ENCODE assay signal across 9 cellular contexts in the genomic region with DNA sequence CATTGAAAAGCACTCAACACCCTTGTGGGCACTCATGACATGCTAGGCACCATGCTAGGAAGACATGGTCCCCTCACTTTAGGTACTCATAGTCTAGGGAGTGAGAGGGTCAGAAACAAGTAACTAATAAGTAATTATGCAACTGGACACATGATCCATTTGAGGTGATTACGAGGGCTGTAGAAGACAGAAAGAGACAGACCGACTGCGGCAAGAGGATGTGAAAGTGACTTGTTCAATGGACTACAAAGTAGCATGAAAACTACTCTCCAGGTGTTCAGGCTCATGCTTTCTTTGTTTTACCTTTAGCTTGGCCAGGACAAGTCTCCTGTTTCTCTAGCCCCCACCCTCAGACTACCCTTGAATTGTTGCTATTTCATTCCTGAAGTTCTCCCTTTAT.
A peak's percentile ranks its signal among the peaks of the same experiment; 100 is the strongest.
DNase-seq lines count a peak whose midpoint lies in the region; ATAC-seq and TF ChIP-seq lines count a peak whose summit lies in the region.
"Had no signal": no experiment of that assay in that cellular context is flagged by ENCODE, and none has a peak within 500 bp of the region (broad histone marks: within the 10 kb centered on the region; RNA-seq: fewer than 3 reads in every experiment).

No MANE protein-coding gene starts in this region.

- H3K27me3 Mint-ChIP-seq in stimulated activated memory B cell treated with anti-CD40 and anti-IgM and Interleukin-4, amounts not matched to agents 10 μg/mL and 1 μg/mL and 100 μg/mL, for 72 hours, result peaks cover 6% of the 10 kb centered on the region

- TF ChIP-seq CTCF in A673 (conservative IDR thresholded peaks at IDR 0.05; ENCODE audit: low read depth, low read length), result no peak

- intact Hi-C loops in A673 (cut with micrococcal nuclease; ENCODE audit: unreplicated experiment), result no loop called here

- H3K36me3 ChIP-seq in A673 (ENCODE audit: insufficient read depth, low read length, poor library complexity, severe bottlenecking), result no peaks in the 10 kb centered on the region

- DNase-seq in GM19238 (ENCODE audit: insufficient read length, low spot score) (peak; percentile 20), NCI-H2171 (lab: John Stamatoyannopoulos, UW) (no peak), AG08395 (ENCODE audit: low spot score) (no peak), A673 (ENCODE audit: low spot score) (no peak)
- DNase-seq: cortex of kidney; stimulated activated CD4-positive, alpha-beta T cell treated with anti-CD3 and anti-CD28 coated beads, Interleukin-15, amount 100 ng/mL, for 24 hours had no signal

- no peak overlapping the region for H3K27ac Mint-ChIP-seq in stimulated activated memory B cell treated with anti-CD40 and anti-IgM and Interleukin-4, amounts not matched to agents 10 μg/mL and 1 μg/mL and 100 μg/mL, for 72 hours

- BruUV-seq in A673 (replicated peaks; lab: Mats Ljungman, UMichigan), result no TSS peak

- no peak overlapping the region for H3K4me3 Mint-ChIP-seq in stimulated activated memory B cell treated with anti-CD40 and anti-IgM and Interleukin-4, amounts not matched to agents 10 μg/mL and 1 μg/mL and 100 μg/mL, for 72 hours

- peaks cover 18% of the 10 kb centered on the region for H3K4me1 ChIP-seq in A673 (ENCODE audit: insufficient read depth, low read length, poor library complexity, severe bottlenecking)

- H3K4me1 Mint-ChIP-seq in stimulated activated memory B cell treated with anti-CD40 and anti-IgM and Interleukin-4, amounts not matched to agents 10 μg/mL and 1 μg/mL and 100 μg/mL, for 72 hours, result peaks cover 34% of the 10 kb centered on the region

- H3K27ac ChIP-seq in A673 (ENCODE audit: low read depth, low read length, poor library complexity, severe bottlenecking), result no peak overlapping the region

- H3K9me3 ChIP-seq in A673 (ENCODE audit: low read depth, low read length, poor library complexity, severe bottlenecking), result no peaks in the 10 kb centered on the region

- H3K36me3 Mint-ChIP-seq in stimulated activated memory B cell treated with anti-CD40 and anti-IgM and Interleukin-4, amounts not matched to agents 10 μg/mL and 1 μg/mL and 100 μg/mL, for 72 hours, result no peaks in the 10 kb centered on the region

- no peak overlapping the region for H3K4me3 ChIP-seq in A673 (ENCODE audit: low read depth, low read length, poor library complexity, severe bottlenecking)

- H3K27me3 ChIP-seq in A673 (replicated peaks; ENCODE audit: insufficient read depth, low read depth, low read length, poor library complexity), result no peaks in the 10 kb centered on the region

- CTCF ChIA-PET in A673 (lab: Charles Lee), result no interaction called here

- POLR2A ChIA-PET in A673 (lab: Charles Lee; ENCODE audit: low non-redundant PET), result no interaction called here

- no peaks in the 10 kb centered on the region for H3K9me3 Mint-ChIP-seq in stimulated activated memory B cell treated with anti-CD40 and anti-IgM and Interleukin-4, amounts not matched to agents 10 μg/mL and 1 μg/mL and 100 μg/mL, for 72 hours

- ATAC-seq in HG02623 (IDR thresholded peaks at IDR 0.05; ENCODE audit: unreplicated experiment) (peak; percentile 82), HG03469 (IDR thresholded peaks at IDR 0.05; ENCODE audit: unreplicated experiment) (peak; percentile 66)
- peak; percentile 74 for ATAC-seq in stimulated activated memory B cell treated with anti-CD40 and anti-IgM and Interleukin-4, amounts not matched to agents 10 μg/mL and 1 μg/mL and 100 μg/mL, for 72 hours
